In the genomic region with DNA sequence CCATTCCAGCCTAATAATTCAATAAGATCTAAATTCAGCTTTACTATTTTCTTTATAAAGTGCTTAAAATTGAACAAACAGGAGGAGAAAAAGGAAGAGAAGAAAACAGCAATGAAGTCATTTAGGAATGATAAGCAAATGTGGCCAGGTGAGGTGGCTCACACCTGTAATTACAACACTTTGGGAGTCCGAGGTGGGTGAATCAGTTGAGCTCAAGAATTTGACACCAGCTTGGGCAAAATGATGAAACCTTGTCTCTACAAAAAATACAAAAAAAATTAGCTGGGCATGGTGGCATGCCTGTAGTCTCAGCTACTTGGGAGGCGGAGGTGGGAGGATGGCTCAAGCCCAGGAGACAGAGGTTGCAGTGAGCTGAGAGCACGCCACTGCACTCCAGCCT, we compare ENCODE assay signal across 8 cellular contexts.
"Had no signal": no experiment of that assay in that cellular context is flagged by ENCODE, and none has a peak within 500 bp of the region (broad histone marks: within the 10 kb centered on the region; RNA-seq: fewer than 3 reads in every experiment).

No MANE protein-coding gene starts in this region.

- ATAC-seq: HCT116 had no signal

- H3K4me3 Mint-ChIP-seq: HFFc6 had no signal

- H2AFZ ChIP-seq: GM23248 had no signal

- H3K9me3 Mint-ChIP-seq: HFFc6 had no signal

- H3K9me3 ChIP-seq: HAP-1 had no signal

- H3K27ac Mint-ChIP-seq: HFFc6 had no signal

- DNase-seq: GM23248, GOT3, H7, HFFc6, IMR-90 had no signal

- H3K27ac ChIP-seq: GM23248, HL-60 had no signal

- H3K4me1 ChIP-seq: HAP-1 had no signal

- H3K36me3 ChIP-seq: HAP-1 had no signal

- H3K4me3 ChIP-seq: GM23248, HAP-1 had no signal
